Comparison of ENCODE assay signal across 6 cellular contexts in genomic region chr12:52969396-52969795, GRCh38. TPM values are rescaled to one million over a fixed set of nuclear protein-coding genes. Genes with fewer than 3 reads are reported as not detected.
DNase-seq lines count a peak whose midpoint lies in the region; ATAC-seq and TF ChIP-seq lines count a peak whose summit lies in the region.
"Not testable (repeated sequence)": the region's sequence is repeated elsewhere in the genome, so short reads cannot be mapped to it uniquely, and the experiment has no call there.

No MANE protein-coding gene starts in this region.

- H3K27ac Mint-ChIP-seq in Caco-2 (ENCODE audit: unreplicated experiment) = peak overlapping the region; percentile 98
- H3K27ac Mint-ChIP-seq in endothelial cell (ENCODE audit: unreplicated experiment) = not testable (repeated sequence)
- peak overlapping the region; percentile 5 for H3K27ac Mint-ChIP-seq in neural progenitor cell

- not testable (repeated sequence) for TF ChIP-seq CTCF in Caco-2 (IDR thresholded peaks at IDR 0.05; ENCODE audit: insufficient read depth in 1 of 2, low read depth in 1 of 2, low read length in 1 of 2, severe bottlenecking in 1 of 2, unreplicated experiment in 1 of 2); KMS-11 (conservative IDR thresholded peaks at IDR 0.05; ENCODE audit: low read depth, low read length); RWPE2 (IDR thresholded peaks at IDR 0.05; ENCODE audit: poor library complexity, severe bottlenecking); endothelial cell (IDR thresholded peaks at IDR 0.05; ENCODE audit: unreplicated experiment); neural progenitor cell (IDR thresholded peaks at IDR 0.05)

- H3F3A ChIP-seq in neural progenitor cell (ENCODE audit: low read depth) = peaks cover 47% of the 10 kb centered on the region

- H3K9ac ChIP-seq in KMS-11, neural progenitor cell: not testable (repeated sequence)

- not testable (repeated sequence) for H3K4me3 ChIP-seq in Caco-2 (ENCODE audit: low read depth, low read length); KMS-11 (IDR thresholded peaks at IDR 0.05; ENCODE audit: insufficient read depth, low read depth, low read length); RWPE2 (ENCODE audit: severe bottlenecking); mesodermal cell (ENCODE audit: extremely low read depth, insufficient read depth, low read length, poor library complexity, severe bottlenecking); neural progenitor cell

- H4K20me1 ChIP-seq in KMS-11 (ENCODE audit: insufficient read depth); neural progenitor cell (ENCODE audit: low read depth): not testable (repeated sequence)

- BruUV-seq in Caco-2 (replicated peaks; lab: Mats Ljungman, UMichigan) = not testable (repeated sequence)

- POLR2A ChIA-PET in Caco-2 (lab: Charles Lee) = interaction anchor here (0.5 to 5.4 kb wide), 16 partner anchors 14 to 85 kb away, joined by 3 to 94 read pairs (median 4); partner anchors contain the start of genes EIF4B, KRT18 and KRT8

- peak; percentile 72 to 77 for DNase-seq in Caco-2
- DNase-seq in RWPE2 (ENCODE audit: low spot score); endothelial cell (ENCODE audit: low spot score); neural progenitor cell (ENCODE audit: low spot score): not testable (repeated sequence)

- not testable (repeated sequence) for H3K79me2 ChIP-seq in KMS-11 (ENCODE audit: insufficient read depth, low read depth); neural progenitor cell (ENCODE audit: low read depth)

- H3K27me3 Mint-ChIP-seq in Caco-2 (ENCODE audit: insufficient read depth, unreplicated experiment); endothelial cell (ENCODE audit: unreplicated experiment); neural progenitor cell (ENCODE audit: insufficient read depth, low read depth): not testable (repeated sequence)

- not testable (repeated sequence) for H3K9me3 ChIP-seq in Caco-2; RWPE2 (ENCODE audit: severe bottlenecking); mesodermal cell (ENCODE audit: control insufficient read depth, low read length); neural progenitor cell (ENCODE audit: low read depth)

- H3K9me3 Mint-ChIP-seq in Caco-2 (ENCODE audit: unreplicated experiment); endothelial cell (ENCODE audit: unreplicated experiment); neural progenitor cell: not testable (repeated sequence)

- not testable (repeated sequence) for ATAC-seq in RWPE2 (ENCODE audit: low read depth)

- H3K4me1 Mint-ChIP-seq in Caco-2 (ENCODE audit: low read depth, unreplicated experiment) (peaks cover 49% of the 10 kb centered on the region), neural progenitor cell (peaks cover 26% of the 10 kb centered on the region)
- not testable (repeated sequence) for H3K4me1 Mint-ChIP-seq in endothelial cell (ENCODE audit: unreplicated experiment)

- H3K4me2 ChIP-seq in KMS-11 = peak overlapping the region; percentile 67
- not testable (repeated sequence) for H3K4me2 ChIP-seq in neural progenitor cell

- H3K36me3 ChIP-seq in Caco-2 (ENCODE audit: control insufficient read depth, insufficient read depth, low read length); KMS-11 (ENCODE audit: insufficient read depth); RWPE2 (ENCODE audit: low read depth); mesodermal cell (ENCODE audit: control insufficient read depth, insufficient read depth, low read length); neural progenitor cell: not testable (repeated sequence)

- not testable (repeated sequence) for H2AFZ ChIP-seq in KMS-11 (ENCODE audit: low read depth); neural progenitor cell (replicated peaks)

- intact Hi-C loops in Caco-2 (cut with micrococcal nuclease; ENCODE audit: unreplicated experiment) = not testable (repeated sequence)

- 84 to 97% methylated on average over 9 to 10 of the region's 11 CpGs for WGBS in mesodermal cell (ENCODE audit: insufficient coverage in 2 of 2), 2 experiments

- H3K4me3 Mint-ChIP-seq in Caco-2 (ENCODE audit: unreplicated experiment) = peak overlapping the region; percentile 69
- peak overlapping the region; percentile 23 for H3K4me3 Mint-ChIP-seq in endothelial cell (ENCODE audit: unreplicated experiment)
- H3K4me3 Mint-ChIP-seq in neural progenitor cell = not testable (repeated sequence)

- not testable (repeated sequence) for H3K27me3 ChIP-seq in Caco-2 (replicated peaks; ENCODE audit: control insufficient read depth, insufficient read depth, low read length); KMS-11 (ENCODE audit: insufficient read depth, low read depth); RWPE2 (ENCODE audit: insufficient read depth, poor library complexity, severe bottlenecking)
- peaks cover 11% of the 10 kb centered on the region for H3K27me3 ChIP-seq in neural progenitor cell

- peaks cover 48% of the 10 kb centered on the region for H3K36me3 Mint-ChIP-seq in Caco-2 (ENCODE audit: insufficient read depth, unreplicated experiment)
- not testable (repeated sequence) for H3K36me3 Mint-ChIP-seq in endothelial cell (ENCODE audit: low read depth, unreplicated experiment); neural progenitor cell

- H3K27ac ChIP-seq in KMS-11 (peak overlapping the region; percentile 64; the same call in 1 of the 2 replicates), RWPE2 (ENCODE audit: poor library complexity, severe bottlenecking) (peak overlapping the region; percentile 94), mesodermal cell (ENCODE audit: low read depth, low read length, severe bottlenecking) (peak overlapping the region; percentile 51), neural progenitor cell (peak overlapping the region; percentile 8)

- CTCF ChIA-PET in Caco-2 (lab: Charles Lee) = interaction anchor here (0.5 to 2.6 kb wide), 7 partner anchors 11 to 85 kb away, joined by 3 to 16 read pairs (median 8); partner anchors contain the start of genes KRT18 and KRT8

- peaks cover 70% of the 10 kb centered on the region for H3K4me1 ChIP-seq in Caco-2
- peaks cover 54% of the 10 kb centered on the region for H3K4me1 ChIP-seq in KMS-11 (ENCODE audit: low read depth, poor library complexity, severe bottlenecking)
- H3K4me1 ChIP-seq in RWPE2 (ENCODE audit: insufficient read depth, poor library complexity, severe bottlenecking) = peaks cover 22% of the 10 kb centered on the region
- H3K4me1 ChIP-seq in mesodermal cell (ENCODE audit: control insufficient read depth, insufficient read depth, low read length, poor library complexity, severe bottlenecking) = peaks cover 52% of the 10 kb centered on the region
- H3K4me1 ChIP-seq in neural progenitor cell = peaks cover 33% of the 10 kb centered on the region

RNA-seq across cellular contexts. Expression of gene KRT18, which starts 20.5 kb away (rescaled TPM):
- total RNA-seq in Caco-2 (2022) (2,564 and 2,674 TPM in 2 replicates), endothelial cell (ENCODE audit: unreplicated experiment) (195 TPM), neural progenitor cell (ENCODE audit: low replicate concordance) (69.3 and 100 TPM in 2 replicates)
- polyA plus RNA-seq in mesodermal cell (2013, experiment 1 of 2) = 2,534 TPM
- 2,467 TPM for polyA plus RNA-seq in mesodermal cell (2013, experiment 2 of 2)

RNA-seq across cellular contexts. Expression of gene EIF4B, which starts 36.9 kb away (rescaled TPM):
- total RNA-seq in Caco-2 (2022) (445 and 452 TPM in 2 replicates), endothelial cell (ENCODE audit: unreplicated experiment) (629 TPM), neural progenitor cell (ENCODE audit: low replicate concordance) (774 and 833 TPM in 2 replicates)
- 346 TPM for polyA plus RNA-seq in mesodermal cell (2013, experiment 1 of 2)
- 376 TPM for polyA plus RNA-seq in mesodermal cell (2013, experiment 2 of 2)

Comparison
In these comparisons a context has a peak if more than half of its experiments do, and no peak if none do; other contexts are left out.
1. H3K27ac ChIP-seq: peak in every context shown above with its lines; median percentile 94 in RWPE2; 64 in KMS-11; 51 in mesodermal cell; 8 in neural progenitor cell.
2. RNA of gene KRT18, which starts 20.5 kb away (total RNA-seq): 2,564 to 2,674 TPM in Caco-2; 195 TPM in endothelial cell (single experiment) and 69.3 to 100 TPM in neural progenitor cell; every median in the first group is over 10 times any median in the second.